9 cellular contexts compared by ENCODE assay signal in the genomic region with DNA sequence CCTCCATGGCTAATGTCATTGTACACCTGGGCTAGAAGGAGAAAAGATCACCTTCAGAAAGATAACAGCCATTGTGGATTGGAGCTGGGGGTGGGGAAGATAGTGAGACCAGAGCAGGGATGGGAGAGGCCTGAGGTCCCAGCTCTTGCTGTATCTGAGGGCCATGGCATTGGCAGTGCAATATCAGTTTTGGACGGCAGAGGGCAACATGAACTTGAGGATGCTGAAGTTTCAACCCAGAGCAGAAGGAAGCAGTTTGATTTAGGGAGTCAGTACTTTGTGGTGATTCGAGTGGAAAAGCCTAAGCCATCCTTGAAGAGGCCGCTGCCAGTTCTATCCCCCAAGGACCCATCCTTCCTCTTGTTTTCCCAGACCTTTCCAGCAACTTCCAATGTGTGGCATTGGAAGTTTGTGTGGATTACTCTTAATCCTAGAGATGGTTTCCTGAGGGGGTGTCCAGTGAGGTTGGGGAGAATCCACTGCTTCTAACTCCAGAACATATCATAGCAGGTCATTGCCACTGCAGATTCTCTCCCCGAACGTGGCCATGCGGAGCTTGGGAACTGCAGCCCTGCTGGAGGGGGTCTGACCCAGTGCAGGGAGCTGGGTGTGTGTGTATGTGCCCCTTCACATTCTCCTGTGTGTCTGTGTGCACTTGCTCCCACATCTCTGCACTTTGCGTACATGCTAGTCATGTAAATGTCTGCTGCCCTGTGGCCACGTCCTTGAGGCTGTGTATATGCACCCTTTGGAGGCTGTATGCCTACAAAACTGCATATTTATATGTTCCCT. TPM values are rescaled to one million over a fixed set of nuclear protein-coding genes. Genes with fewer than 3 reads are reported as not detected.
DNase-seq lines count a peak whose midpoint lies in the region; ATAC-seq, FAIRE-seq and TF ChIP-seq lines count a peak whose summit lies in the region.
"Had no signal": no experiment of that assay in that cellular context is flagged by ENCODE, and none has a peak within 500 bp of the region (broad histone marks: within the 10 kb centered on the region; RNA-seq: fewer than 3 reads in every experiment).

No MANE protein-coding gene starts in this region.

- no peak overlapping the region for H3K4me3 Mint-ChIP-seq in activated CD4-positive, alpha-beta memory T cell treated with anti-CD3 and anti-CD28 coated beads, Interleukin-2, amount 10 ng/mL, durations not matched to agents 7 days and 5 days
- no peak overlapping the region for H3K4me3 Mint-ChIP-seq in memory B cell
- H3K4me3 Mint-ChIP-seq: activated naive CD8-positive, alpha-beta T cell had no signal

- no peaks in the 10 kb centered on the region for H3K4me1 Mint-ChIP-seq in activated CD4-positive, alpha-beta memory T cell treated with anti-CD3 and anti-CD28 coated beads, Interleukin-2, amount 10 ng/mL, durations not matched to agents 7 days and 5 days
- peaks cover 10% of the 10 kb centered on the region for H3K4me1 Mint-ChIP-seq in memory B cell

- peak; percentile 97 for TF ChIP-seq CTCF in D721Med (IDR thresholded peaks at IDR 0.05; ENCODE audit: insufficient read depth, missing control alignments)

- H3K9me3 Mint-ChIP-seq in activated CD4-positive, alpha-beta memory T cell treated with anti-CD3 and anti-CD28 coated beads, Interleukin-2, amount 10 ng/mL, durations not matched to agents 7 days and 5 days: no peaks in the 10 kb centered on the region
- no peaks in the 10 kb centered on the region for H3K9me3 Mint-ChIP-seq in memory B cell

- peak; percentile 42 for ATAC-seq in HG03442 (IDR thresholded peaks at IDR 0.05; ENCODE audit: unreplicated experiment)
- peak; percentile 92 for ATAC-seq in memory B cell (ENCODE audit: low read depth)
- no peak for ATAC-seq in HG02884 (IDR thresholded peaks at IDR 0.05; ENCODE audit: unreplicated experiment)

- H3K36me3 Mint-ChIP-seq in activated CD4-positive, alpha-beta memory T cell treated with anti-CD3 and anti-CD28 coated beads, Interleukin-2, amount 10 ng/mL, durations not matched to agents 7 days and 5 days (ENCODE audit: low read depth): no peaks in the 10 kb centered on the region
- no peaks in the 10 kb centered on the region for H3K36me3 Mint-ChIP-seq in memory B cell
- H3K36me3 Mint-ChIP-seq: activated naive CD8-positive, alpha-beta T cell had no signal

- POLR2A ChIA-PET in activated CD4-positive, alpha-beta memory T cell treated with anti-CD3 and anti-CD28 coated beads, Interleukin-2, amount 10 ng/mL, durations not matched to agents 7 days and 5 days (lab: Charles Lee): no interaction called here

- FAIRE-seq in D721Med (lab: Jason Lieb, UNC): peak; percentile 80

- DNase-seq in D721Med (ENCODE audit: insufficient read length, low spot score) (peak; percentile 67), NCI-H82 (lab: John Stamatoyannopoulos, UW) (peak; percentile 89), memory B cell (ENCODE audit: low spot score in 2 of 2) (peak; percentile 69 to 73)
- DNase-seq in activated CD4-positive, alpha-beta memory T cell treated with anti-CD3 and anti-CD28 coated beads, Interleukin-2, amount 10 ng/mL, durations not matched to agents 7 days and 5 days: peak; percentile 75
- peak; percentile 38 for DNase-seq in effector CD8-positive, alpha-beta T cell (lab: John Stamatoyannopoulos, UW)
- peak; percentile 44 for DNase-seq in stimulated activated CD8-positive, alpha-beta memory T cell treated with anti-CD3 and anti-CD28 coated beads, Interleukin-15, amount 100 ng/mL, for 1 hour (ENCODE audit: low read depth)

- CTCF ChIA-PET in activated CD4-positive, alpha-beta memory T cell treated with anti-CD3 and anti-CD28 coated beads, Interleukin-2, amount 10 ng/mL, durations not matched to agents 7 days and 5 days (lab: Charles Lee): interaction anchor here (0.6 to 5.5 kb wide), 17 partner anchors 10 to 260 kb away, joined by 3 to 79 read pairs (median 4); no protein-coding TSS in a partner anchor

- no peak overlapping the region for H3K27ac Mint-ChIP-seq in activated CD4-positive, alpha-beta memory T cell treated with anti-CD3 and anti-CD28 coated beads, Interleukin-2, amount 10 ng/mL, durations not matched to agents 7 days and 5 days
- no peak overlapping the region for H3K27ac Mint-ChIP-seq in memory B cell
- H3K27ac Mint-ChIP-seq: activated naive CD8-positive, alpha-beta T cell had no signal

- peaks cover 1% of the 10 kb centered on the region for H3K27me3 Mint-ChIP-seq in activated CD4-positive, alpha-beta memory T cell treated with anti-CD3 and anti-CD28 coated beads, Interleukin-2, amount 10 ng/mL, durations not matched to agents 7 days and 5 days
- peaks cover 6% of the 10 kb centered on the region for H3K27me3 Mint-ChIP-seq in memory B cell

RNA-seq across cellular contexts. Expression of a gene that starts 24.1 kb away (rescaled TPM):
- total RNA-seq in activated CD4-positive, alpha-beta memory T cell treated with anti-CD3 and anti-CD28 coated beads, Interleukin-2, amount 10 ng/mL, durations not matched to agents 7 days and 5 days: not detected

Comparison
In these comparisons a context has a peak if more than half of its experiments do, and no peak if none do; other contexts are left out.
1. DNase-seq: peak in every context shown above with its lines; median percentile 89 in NCI-H82; 75 in activated CD4-positive, alpha-beta memory T cell treated with anti-CD3 and anti-CD28 coated beads, Interleukin-2, amount 10 ng/mL, durations not matched to agents 7 days and 5 days; 71 in memory B cell; 67 in D721Med; 44 in stimulated activated CD8-positive, alpha-beta memory T cell treated with anti-CD3 and anti-CD28 coated beads, Interleukin-15, amount 100 ng/mL, for 1 hour; 38 in effector CD8-positive, alpha-beta T cell.